ENCODE assay signal across 25 cellular contexts in the genomic region with DNA sequence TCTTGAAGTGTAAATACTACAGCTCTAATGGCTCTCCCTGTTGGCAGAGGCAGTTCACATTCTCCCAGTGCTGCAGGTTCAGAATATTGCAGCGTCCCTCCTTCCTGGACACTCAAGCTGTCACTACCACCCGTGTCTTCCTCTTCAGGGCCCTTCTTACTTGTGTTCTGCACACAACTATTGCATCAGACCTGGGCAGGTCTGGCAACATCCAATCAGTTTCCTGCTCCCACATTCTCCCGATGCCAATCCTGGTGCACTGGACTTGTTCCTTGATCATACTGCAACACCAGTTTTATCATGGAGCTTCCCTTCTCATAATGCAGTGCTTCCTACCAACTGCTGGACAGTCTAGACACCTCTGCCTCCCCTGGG.
DNase-seq lines count a peak whose midpoint lies in the region; ATAC-seq and TF ChIP-seq lines count a peak whose summit lies in the region.
"Had no signal": no experiment of that assay in that cellular context is flagged by ENCODE, and none has a peak within 500 bp of the region (broad histone marks: within the 10 kb centered on the region; RNA-seq: fewer than 3 reads in every experiment).

No MANE protein-coding gene starts in this region.

- H3K9me3 ChIP-seq in upper lobe of right lung, result no peaks in the 10 kb centered on the region
- H3K9me3 ChIP-seq: BLaER1 treated with 17β-estradiol and CSF1 and Interleukin-3, amounts not matched to agents 10 nM and 100 nM; SJCRH30 had no signal

- peak; percentile 35 for DNase-seq in NCI-H510A treated with DMSO at 0.1 percent for 48 hours (lab: John Stamatoyannopoulos, UW)
- no peak for DNase-seq in NCI-H510A (lab: John Stamatoyannopoulos, UW)
- DNase-seq in NCI-H460 (ENCODE audit: extremely low read depth, low read depth), result peak; percentile 12
- no peak for DNase-seq in neural crest cell (ENCODE audit: low read depth, low spot score)
- no peak for DNase-seq in upper lobe of right lung
- DNase-seq in NCI-H187 (lab: John Stamatoyannopoulos, UW), result no peak
- no peak for DNase-seq in activated CD4-positive, alpha-beta memory T cell treated with anti-CD3 and anti-CD28 coated beads, Interleukin-2, amount 10 ng/mL, durations not matched to agents 7 days and 5 days
- DNase-seq: CD4-positive, alpha-beta memory T cell; COR-L47; GDM1; GM23248; H7; Karpas-422; NCI-H1105 treated with DMSO at 0.1 percent for 48 hours; NCI-H146; NCI-H2081; NCI-H2171; NCI-H226; NCI-H524 treated with DMSO at 0.1 percent for 48 hours; NCI-H774; PC-3; SJCRH30 had no signal

- H3K36me3 ChIP-seq in upper lobe of right lung, result peaks cover 6% of the 10 kb centered on the region

- H3K36me3 Mint-ChIP-seq in neural crest cell (ENCODE audit: low read depth), result no peaks in the 10 kb centered on the region
- H3K36me3 Mint-ChIP-seq in activated CD4-positive, alpha-beta memory T cell treated with anti-CD3 and anti-CD28 coated beads, Interleukin-2, amount 10 ng/mL, durations not matched to agents 7 days and 5 days (ENCODE audit: low read depth), result peaks cover 4% of the 10 kb centered on the region

- peak; percentile 49 for ATAC-seq in upper lobe of right lung
- ATAC-seq: GM12878, PC-3, SK-N-SH treated with all-trans-retinoic acid at 6 μM for 48 hours had no signal

- H3K9me3 Mint-ChIP-seq in neural crest cell, result no peaks in the 10 kb centered on the region
- no peaks in the 10 kb centered on the region for H3K9me3 Mint-ChIP-seq in activated CD4-positive, alpha-beta memory T cell treated with anti-CD3 and anti-CD28 coated beads, Interleukin-2, amount 10 ng/mL, durations not matched to agents 7 days and 5 days
- H3K9me3 Mint-ChIP-seq: CD4-positive, alpha-beta memory T cell had no signal

- peak overlapping the region; percentile 2 for H3K27ac Mint-ChIP-seq in neural crest cell (ENCODE audit: unreplicated experiment)
- no peak overlapping the region for H3K27ac Mint-ChIP-seq in activated CD4-positive, alpha-beta memory T cell treated with anti-CD3 and anti-CD28 coated beads, Interleukin-2, amount 10 ng/mL, durations not matched to agents 7 days and 5 days

- no peaks in the 10 kb centered on the region for H3K27me3 ChIP-seq in upper lobe of right lung
- H3K27me3 ChIP-seq: BLaER1 treated with 17β-estradiol and CSF1 and Interleukin-3, amounts not matched to agents 10 nM and 100 nM; SJCRH30 had no signal

- CTCF ChIA-PET in activated CD4-positive, alpha-beta memory T cell treated with anti-CD3 and anti-CD28 coated beads, Interleukin-2, amount 10 ng/mL, durations not matched to agents 7 days and 5 days (lab: Charles Lee), result interaction anchor here (1.2 to 1.8 kb wide), 2 partner anchors 66 to 481 kb away, joined by 4 to 5 read pairs; no protein-coding TSS in a partner anchor

- H3K27me3 Mint-ChIP-seq in neural crest cell (ENCODE audit: low read depth), result no peaks in the 10 kb centered on the region
- H3K27me3 Mint-ChIP-seq in activated CD4-positive, alpha-beta memory T cell treated with anti-CD3 and anti-CD28 coated beads, Interleukin-2, amount 10 ng/mL, durations not matched to agents 7 days and 5 days, result no peaks in the 10 kb centered on the region
- H3K27me3 Mint-ChIP-seq: CD4-positive, alpha-beta memory T cell had no signal

- no peak overlapping the region for H3K27ac ChIP-seq in upper lobe of right lung
- H3K27ac ChIP-seq: BLaER1 treated with 17β-estradiol and CSF1 and Interleukin-3, amounts not matched to agents 10 nM and 100 nM; GM23248; SJCRH30 had no signal

- no peak for TF ChIP-seq CTCF in neural crest cell (conservative IDR thresholded peaks at IDR 0.05)
- no peak for TF ChIP-seq CTCF in upper lobe of right lung (IDR thresholded peaks at IDR 0.05)

- POLR2A ChIA-PET in activated CD4-positive, alpha-beta memory T cell treated with anti-CD3 and anti-CD28 coated beads, Interleukin-2, amount 10 ng/mL, durations not matched to agents 7 days and 5 days (lab: Charles Lee), result no interaction called here

- no peak overlapping the region for H3K4me3 ChIP-seq in upper lobe of right lung
- H3K4me3 ChIP-seq: BLaER1 treated with 17β-estradiol and CSF1 and Interleukin-3, amounts not matched to agents 10 nM and 100 nM; GM12878; GM23248; SJCRH30 had no signal

- no peaks in the 10 kb centered on the region for H3K4me1 Mint-ChIP-seq in neural crest cell
- H3K4me1 Mint-ChIP-seq in activated CD4-positive, alpha-beta memory T cell treated with anti-CD3 and anti-CD28 coated beads, Interleukin-2, amount 10 ng/mL, durations not matched to agents 7 days and 5 days, result no peaks in the 10 kb centered on the region
- H3K4me1 Mint-ChIP-seq: CD4-positive, alpha-beta memory T cell had no signal

- intact Hi-C loops in upper lobe of right lung (cut with DNase I), result no loop called here

- H3K4me1 ChIP-seq in upper lobe of right lung, result no peaks in the 10 kb centered on the region
- H3K4me1 ChIP-seq: BLaER1 treated with 17β-estradiol and CSF1 and Interleukin-3, amounts not matched to agents 10 nM and 100 nM; SJCRH30 had no signal

- no peak overlapping the region for H3K4me3 Mint-ChIP-seq in neural crest cell
- H3K4me3 Mint-ChIP-seq in activated CD4-positive, alpha-beta memory T cell treated with anti-CD3 and anti-CD28 coated beads, Interleukin-2, amount 10 ng/mL, durations not matched to agents 7 days and 5 days, result no peak overlapping the region
- H3K4me3 Mint-ChIP-seq: CD4-positive, alpha-beta memory T cell had no signal

Comparison
In these comparisons a context has a peak if more than half of its experiments do, and no peak if none do; other contexts are left out.
1. DNase-seq: peak in NCI-H510A treated with DMSO at 0.1 percent for 48 hours (single experiment) and NCI-H460 (single experiment); none in NCI-H510A (single experiment), neural crest cell (single experiment), upper lobe of right lung (single experiment), NCI-H187 (0 of 2) and activated CD4-positive, alpha-beta memory T cell treated with anti-CD3 and anti-CD28 coated beads, Interleukin-2, amount 10 ng/mL, durations not matched to agents 7 days and 5 days (single experiment).